Comparison of ENCODE assay signal across 1 cellular context in genomic region chr3:46478341-46478740, GRCh38.
TF ChIP-seq lines count a peak whose summit lies in the region.

No MANE protein-coding gene starts in this region.

TF ChIP-seq in IMR-90, 13 proteins besides CTCF, POLR2A, EP300 and RAD21 (continued from another document):
- TF ChIP-seq FOS (IDR thresholded peaks at IDR 0.05; ENCODE audit: low read depth, low read length) (no peak), RFX5 (IDR thresholded peaks at IDR 0.05; ENCODE audit: low read depth, low read length) (no peak), RCOR1 (IDR thresholded peaks at IDR 0.05; ENCODE audit: insufficient replicate concordance, low read length) (no peak)
